Comparison of ENCODE assay signal across 3 cellular contexts in genomic region chr5:115500225-115500624, GRCh38.
"Had no signal": no experiment of that assay in that cellular context is flagged by ENCODE, and none has a peak within 500 bp of the region (broad histone marks: within the 10 kb centered on the region; RNA-seq: fewer than 3 reads in every experiment).

No MANE protein-coding gene starts in this region.

- ATAC-seq: GM12878 had no signal

- H3K4me3 ChIP-seq: GM12878 had no signal

- DNase-seq: GDM1, GF-D8 had no signal
